Comparison of ENCODE assay signal across 11 cellular contexts in genomic region chr1:223504741-223505140, GRCh38.
DNase-seq lines count a peak whose midpoint lies in the region; ATAC-seq, FAIRE-seq and TF ChIP-seq lines count a peak whose summit lies in the region.
"Had no signal": no experiment of that assay in that cellular context is flagged by ENCODE, and none has a peak within 500 bp of the region (broad histone marks: within the 10 kb centered on the region; RNA-seq: fewer than 3 reads in every experiment).

No MANE protein-coding gene starts in this region.

- no peaks in the 10 kb centered on the region for H3F3A ChIP-seq in PC-3 (ENCODE audit: low read length, unreplicated experiment)

- H2AFZ ChIP-seq in PC-3 (ENCODE audit: low read length) (peak overlapping the region; percentile 37), fibroblast of lung (ENCODE audit: low read length) (peak overlapping the region; percentile 10)

- H3K9ac ChIP-seq in PC-3 (ENCODE audit: low read length) (peak overlapping the region; percentile 55), fibroblast of lung (ENCODE audit: insufficient read depth, low read length) (no peak overlapping the region)

- intact Hi-C loops in PC-3 (cut with micrococcal nuclease): loop anchor here (5.0 kb wide), 1 partner anchor 138 kb away; no protein-coding TSS in a partner anchor

- TF ChIP-seq CTCF in PC-3 (conservative IDR thresholded peaks at IDR 0.05; ENCODE audit: low read depth, low read length) (no peak), fibroblast of lung (conservative IDR thresholded peaks at IDR 0.05 in 1 of 2, IDR thresholded peaks at IDR 0.05 in 1 of 2; ENCODE audit: low read depth in 1 of 2, low read length in 2 of 2) (no peak)

- H3K27ac ChIP-seq in PC-3 (ENCODE audit: low read length) (peak overlapping the region; percentile 82), fibroblast of lung (ENCODE audit: insufficient read depth, low read length) (no peak overlapping the region), small intestine (ENCODE audit: low read depth in 1 of 2, low read length in 1 of 2) (no peak overlapping the region)

- H3K4me2 ChIP-seq in PC-3 (ENCODE audit: low read length): peak overlapping the region; percentile 56
- no peak overlapping the region for H3K4me2 ChIP-seq in fibroblast of lung (ENCODE audit: extremely low read depth, insufficient read depth, low read length)

- DNase-seq in GOT3 (lab: John Stamatoyannopoulos, UW) (peak; percentile 15), PC-3 (peak; percentile 97), fibroblast of lung (ENCODE audit: low read depth in 2 of 2) (peak; percentile 62 to 96), small intestine (peak; percentile 72), NCI-H128 (lab: John Stamatoyannopoulos, UW; ENCODE audit: unreplicated experiment) (no peak)
- DNase-seq in stimulated activated CD4-positive, alpha-beta T cell treated with anti-CD3 and anti-CD28 coated beads, Interleukin-1b, Interleukin-23, amount 100 ng/mL, for 48 hours: no peak
- DNase-seq: activated CD8-positive, alpha-beta memory T cell treated with anti-CD3 and anti-CD28 coated beads, Interleukin-2, amount 50 U/mL, for 4 hours; left cardiac atrium; NCI-H2171 treated with DMSO at 0.1 percent for 48 hours had no signal

- no peaks in the 10 kb centered on the region for H3K9me3 ChIP-seq in PC-3 (ENCODE audit: low read length)
- H3K9me3 ChIP-seq in fibroblast of lung (ENCODE audit: control insufficient read depth, insufficient read depth, low read depth, low read length): no peaks in the 10 kb centered on the region
- H3K9me3 ChIP-seq in small intestine (ENCODE audit: control insufficient read depth, low read depth): no peaks in the 10 kb centered on the region

- no peaks in the 10 kb centered on the region for H4K20me1 ChIP-seq in PC-3 (ENCODE audit: low read length)
- no peaks in the 10 kb centered on the region for H4K20me1 ChIP-seq in fibroblast of lung (ENCODE audit: control insufficient read depth, extremely low read depth, insufficient read depth, low read length)

- H3K36me3 ChIP-seq in PC-3 (ENCODE audit: low read depth, low read length) (no peaks in the 10 kb centered on the region), fibroblast of lung (ENCODE audit: control insufficient read depth, insufficient read depth, low read length) (no peaks in the 10 kb centered on the region), small intestine (ENCODE audit: control insufficient read depth in 2 of 2, insufficient read depth in 2 of 2, low read length in 2 of 2) (no peaks in the 10 kb centered on the region)

- no peaks in the 10 kb centered on the region for H3K27me3 ChIP-seq in PC-3 (ENCODE audit: low read length)
- H3K27me3 ChIP-seq in fibroblast of lung (ENCODE audit: control insufficient read depth, insufficient read depth, low read length): no peaks in the 10 kb centered on the region
- no peaks in the 10 kb centered on the region for H3K27me3 ChIP-seq in small intestine (ENCODE audit: control insufficient read depth in 2 of 2, insufficient read depth in 2 of 2, low read length in 2 of 2)

- FAIRE-seq in small intestine (lab: Jason Lieb, UNC): no peak

- POLR2A ChIA-PET in PC-3 (lab: Charles Lee; ENCODE audit: unreplicated experiment): interaction anchor here (0.7 kb wide), 1 partner anchor 72 kb away, joined by 5 read pairs; no protein-coding TSS in a partner anchor

- ATAC-seq in PC-3 (peak; percentile 67), HG02852 (IDR thresholded peaks at IDR 0.05; ENCODE audit: unreplicated experiment) (no peak), HG03460 (IDR thresholded peaks at IDR 0.05; ENCODE audit: unreplicated experiment) (no peak)

- H3K4me3 ChIP-seq in PC-3 (ENCODE audit: low read length) (no peak overlapping the region), fibroblast of lung (replicated peaks in 1 of 4; ENCODE audit: control extremely low read depth in 1 of 4, insufficient read depth in 1 of 4, low read depth in 3 of 4, low read length in 4 of 4) (no peak overlapping the region), small intestine (ENCODE audit: low read depth in 1 of 2, low read length in 2 of 2) (no peak overlapping the region)

- WGBS in small intestine, 3 donors: 32 to 57% (median 48%) methylated on average over 4 of the region's 4 CpGs

- BruUV-seq in PC-3 (replicated peaks; lab: Mats Ljungman, UMichigan): no TSS peak

- H3K79me2 ChIP-seq in PC-3 (ENCODE audit: low read length): no peaks in the 10 kb centered on the region
- no peaks in the 10 kb centered on the region for H3K79me2 ChIP-seq in fibroblast of lung (ENCODE audit: control insufficient read depth, insufficient read depth, low read length)

- H3K9me2 ChIP-seq in PC-3 (replicated peaks; ENCODE audit: low read length): no peaks in the 10 kb centered on the region

- H3K4me1 ChIP-seq in PC-3 (ENCODE audit: insufficient read depth, low read length): peaks cover 36% of the 10 kb centered on the region
- peaks cover 2% of the 10 kb centered on the region for H3K4me1 ChIP-seq in fibroblast of lung (ENCODE audit: control insufficient read depth, extremely low read depth, insufficient read depth, low read length)
- H3K4me1 ChIP-seq in small intestine (ENCODE audit: control insufficient read depth in 2 of 2, insufficient read depth in 1 of 2, low read depth in 1 of 2, low read length in 1 of 2): no peaks in the 10 kb centered on the region

- CTCF ChIA-PET in PC-3 (lab: Charles Lee): no interaction called here

Comparison
In these comparisons a context has a peak if more than half of its experiments do, and no peak if none do; other contexts are left out.
1. DNase-seq: peak in GOT3 (single experiment), PC-3 (single experiment), fibroblast of lung (2 of 2) and small intestine (single experiment); none in stimulated activated CD4-positive, alpha-beta T cell treated with anti-CD3 and anti-CD28 coated beads, Interleukin-1b, Interleukin-23, amount 100 ng/mL, for 48 hours (single experiment) and NCI-H128 (single experiment).